ENCODE assay signal across 15 cellular contexts in genomic region chr15:99101501-99101900, GRCh38.
"Had no signal": no experiment of that assay in that cellular context is flagged by ENCODE, and none has a peak within 500 bp of the region (broad histone marks: within the 10 kb centered on the region; RNA-seq: fewer than 3 reads in every experiment).

No MANE protein-coding gene starts in this region.

- DNase-seq: effector memory CD8-positive, alpha-beta T cell; esophagus squamous epithelium; foreskin fibroblast; glutamatergic neuron; left ventricle myocardium inferior; mesenchymal stem cell; naive B cell; posterior cingulate gyrus; stimulated activated CD4-positive, alpha-beta T cell treated with anti-CD3 and anti-CD28 coated beads, Interleukin-2, amount 100 ng/mL, for 48 hours; stimulated activated CD8-positive, alpha-beta memory T cell treated with anti-CD3 and anti-CD28 coated beads, Interleukin-4, amount 100 ng/mL, for 48 hours; tibial artery; upper lobe of left lung had no signal

- H3K9me3 Mint-ChIP-seq: effector memory CD8-positive, alpha-beta T cell; nephron; stimulated activated effector memory CD8-positive, alpha-beta T cell treated with anti-CD3 and anti-CD28 coated beads, Interleukin-12 subunit alpha, Interleukin-12 subunit beta, amount 100 ng/mL, for 72 hours; stimulated activated naive CD8-positive, alpha-beta T cell treated with anti-CD3 and anti-CD28 coated beads, Interleukin-15, Interleukin-2, amounts not matched to agents 100 ng/mL and 50 ng/mL, for 24 hours had no signal

- H3K36me3 Mint-ChIP-seq: naive B cell; stimulated activated effector memory CD8-positive, alpha-beta T cell treated with anti-CD3 and anti-CD28 coated beads, Interleukin-12 subunit alpha, Interleukin-12 subunit beta, amount 100 ng/mL, for 72 hours had no signal

- H3K4me3 Mint-ChIP-seq: effector memory CD8-positive, alpha-beta T cell; naive B cell; stimulated activated naive CD8-positive, alpha-beta T cell treated with anti-CD3 and anti-CD28 coated beads, Interleukin-15, Interleukin-2, amounts not matched to agents 100 ng/mL and 50 ng/mL, for 24 hours had no signal

- H3K27ac Mint-ChIP-seq: effector memory CD8-positive, alpha-beta T cell; naive B cell; nephron; stimulated activated effector memory CD8-positive, alpha-beta T cell treated with anti-CD3 and anti-CD28 coated beads, Interleukin-12 subunit alpha, Interleukin-12 subunit beta, amount 100 ng/mL, for 72 hours; stimulated activated naive CD8-positive, alpha-beta T cell treated with anti-CD3 and anti-CD28 coated beads, Interleukin-15, Interleukin-2, amounts not matched to agents 100 ng/mL and 50 ng/mL, for 24 hours had no signal
